25 cellular contexts compared by ENCODE assay signal in genomic region chr19:3115411-3115810, GRCh38. TPM values are rescaled to one million over a fixed set of nuclear protein-coding genes. Genes with fewer than 3 reads are reported as not detected.
DNase-seq lines count a peak whose midpoint lies in the region; ATAC-seq, FAIRE-seq and TF ChIP-seq lines count a peak whose summit lies in the region.
"Had no signal": no experiment of that assay in that cellular context is flagged by ENCODE, and none has a peak within 500 bp of the region (broad histone marks: within the 10 kb centered on the region; RNA-seq: fewer than 3 reads in every experiment).

No MANE protein-coding gene starts in this region.

- H3K4me3 Mint-ChIP-seq in stimulated activated memory B cell treated with anti-CD40 and anti-IgM and Interleukin-4, amounts not matched to agents 10 μg/mL and 1 μg/mL and 100 μg/mL, for 72 hours, result no peak overlapping the region
- H3K4me3 Mint-ChIP-seq: CD4-positive, CD25-positive, alpha-beta regulatory T cell; H9; HFFc6 had no signal

- no peak overlapping the region for H3K56ac ChIP-seq in H1 (replicated peaks; ENCODE audit: insufficient read length, low read depth, low read length)

- H3K4me3 ChIP-seq in right lobe of liver (no peak overlapping the region), HepG2 (replicated peaks in 1 of 3; ENCODE audit: insufficient read depth in 1 of 3, low read depth in 2 of 3, low read length in 3 of 3) (no peak overlapping the region), H7 (ENCODE audit: insufficient read depth, low read depth, low read length) (no peak overlapping the region), H1 (ENCODE audit: extremely low read depth in 1 of 4, insufficient read depth in 2 of 4, low read depth in 3 of 4, low read length in 4 of 4) (no peak overlapping the region)
- H3K4me3 ChIP-seq: SJCRH30 had no signal

- TF ChIP-seq EP300 in HepG2 (IDR thresholded peaks at IDR 0.05; ENCODE audit: low read depth in 2 of 2, low read length in 2 of 2), result no peak
- no peak for TF ChIP-seq EP300 in HepG2 (CRISPR knock-in tag; IDR thresholded peaks at IDR 0.05; ENCODE audit: borderline replicate concordance)
- no peak for TF ChIP-seq EP300 in H1 (IDR thresholded peaks at IDR 0.05; ENCODE audit: borderline replicate concordance in 1 of 2, low read depth in 2 of 2, low read length in 2 of 2)

- no peak overlapping the region for H2BK120ac ChIP-seq in H1 (replicated peaks; ENCODE audit: low read depth, low read length)

- peaks cover 3% of the 10 kb centered on the region; the same call in 1 of the 2 replicates for H3K79me1 ChIP-seq in H1 (ENCODE audit: low read depth, low read length)

- ATAC-seq in right lobe of liver, result no peak
- no peak for ATAC-seq in HepG2
- peak; percentile 4 for ATAC-seq in stimulated activated memory B cell treated with anti-CD40 and anti-IgM and Interleukin-4, amounts not matched to agents 10 μg/mL and 1 μg/mL and 100 μg/mL, for 72 hours

- 86% methylated on average over 12 of the region's 12 CpGs for WGBS in right lobe of liver (ENCODE audit: insufficient coverage, low coverage, low lambda C conversion rate, missing lambda C conversion rate)
- WGBS in HepG2 (ENCODE audit: low lambda C conversion rate), result 97% methylated on average over 12 of the region's 12 CpGs
- 83% methylated on average over 8 of the region's 12 CpGs; no CpG with 5 or more reads in 1 of the 2 experiments for WGBS in H1 (ENCODE audit: extremely low coverage in 1 of 2, insufficient coverage in 1 of 2, insufficient read length in 1 of 2, insufficient replicate concordance in 2 of 2, low coverage in 1 of 2, low lambda C conversion rate in 2 of 2, missing lambda C conversion rate in 1 of 2), 2 experiments

- DNase-seq in right lobe of liver, result peak in 2 of 3 donors; percentile 14 to 46
- DNase-seq in HepG2 (ENCODE audit: low spot score), result no peak
- DNase-seq in H7, result peak; percentile 75
- no peak for DNase-seq in H1 (ENCODE audit: low read depth in 1 of 2, low spot score in 2 of 2)
- DNase-seq in NCI-H1694 (lab: John Stamatoyannopoulos, UW), result no peak
- no peak for DNase-seq in stimulated activated CD4-positive, alpha-beta T cell treated with anti-CD3 and anti-CD28 coated beads, Interleukin-4, amount 100 ng/mL, for 1 hour
- DNase-seq: ACHN; CD4-positive, CD25-positive, alpha-beta regulatory T cell; DMS153; DND-41; HFFc6; NCI-H1092 treated with DMSO at 0.1 percent for 48 hours; NCI-H1436; NCI-H187 treated with DMSO at 0.1 percent for 48 hours; NCI-H2107; NCI-H524; NCI-H774; SJCRH30 had no signal

- no peaks in the 10 kb centered on the region for H3K4me1 ChIP-seq in right lobe of liver
- H3K4me1 ChIP-seq in HepG2 (ENCODE audit: insufficient read depth, low read length), result no peaks in the 10 kb centered on the region
- peaks cover 0 to 14% (median 6%) of the 10 kb centered on the region in 4 experiments; a peak in 3 of 7 replicates for H3K4me1 ChIP-seq in H1 (replicated peaks in 1 of 4; ENCODE audit: control insufficient read depth in 3 of 4, insufficient read depth in 4 of 4, low read length in 3 of 4)
- H3K4me1 ChIP-seq: SJCRH30 had no signal

- H3K9ac ChIP-seq in HepG2 (ENCODE audit: insufficient read depth, low read depth, low read length) (no peak overlapping the region), H1 (replicated peaks in 1 of 4; ENCODE audit: extremely low read depth in 1 of 4, low read depth in 3 of 4, low read length in 3 of 4) (no peak overlapping the region)
- H3K9ac ChIP-seq: KMS-11 had no signal

- peak overlapping the region; percentile 86 for H2BK5ac ChIP-seq in H1 (ENCODE audit: low read depth, low read length)

- H3K27ac Mint-ChIP-seq in stimulated activated memory B cell treated with anti-CD40 and anti-IgM and Interleukin-4, amounts not matched to agents 10 μg/mL and 1 μg/mL and 100 μg/mL, for 72 hours, result no peak overlapping the region
- H3K27ac Mint-ChIP-seq: CD4-positive, CD25-positive, alpha-beta regulatory T cell; H9; HFFc6 had no signal

- no peaks in the 10 kb centered on the region for H3K23me2 ChIP-seq in H1 (ENCODE audit: low read depth, low read length)

- TF ChIP-seq CTCF in right lobe of liver (IDR thresholded peaks at IDR 0.05), result no peak
- no peak for TF ChIP-seq CTCF in HepG2 (CRISPR knock-in tag; IDR thresholded peaks at IDR 0.05)
- TF ChIP-seq CTCF in H1 (IDR thresholded peaks at IDR 0.05; ENCODE audit: control extremely low read depth in 1 of 3, insufficient read depth in 1 of 3, low read depth in 1 of 3, low read length in 3 of 3), result no peak

- H3K79me2 ChIP-seq in HepG2 (ENCODE audit: insufficient read depth, low read length), result peaks cover 8% of the 10 kb centered on the region
- H3K79me2 ChIP-seq in H1 (ENCODE audit: control insufficient read depth in 1 of 2, insufficient read depth in 2 of 2, low read length in 2 of 2), result no peaks in the 10 kb centered on the region; a peak in 1 of 4 replicates

- TF ChIP-seq RAD21 in HepG2 (CRISPR knock-in tag; IDR thresholded peaks at IDR 0.05) (no peak), H1 (IDR thresholded peaks at IDR 0.05 in 1 of 2, conservative IDR thresholded peaks at IDR 0.05 in 1 of 2; ENCODE audit: low read depth in 2 of 2, low read length in 2 of 2) (no peak)

- no peak for FAIRE-seq in HepG2 (lab: Jason Lieb, UNC)
- no peak for FAIRE-seq in H1 (lab: Jason Lieb, UNC)
- FAIRE-seq: GM12892, GM19239, HTR-8/SVneo, RCC 7860 had no signal

- no peak overlapping the region for H3K14ac ChIP-seq in H1 (ENCODE audit: insufficient read length)

- no peak overlapping the region for H3K4ac ChIP-seq in H1 (replicated peaks; ENCODE audit: insufficient read length, low read depth, low read length)

- no peak overlapping the region for H2BK20ac ChIP-seq in H1 (ENCODE audit: low read length)

- H3K27ac ChIP-seq in right lobe of liver (no peak overlapping the region), HepG2 (ENCODE audit: extremely low read length, insufficient read depth, low read length) (no peak overlapping the region), H1 (ENCODE audit: low read depth, low read length) (no peak overlapping the region)
- H3K27ac ChIP-seq: KMS-11, SJCRH30 had no signal

- H3K27me3 ChIP-seq in right lobe of liver, result no peaks in the 10 kb centered on the region
- H3K27me3 ChIP-seq in HepG2 (ENCODE audit: control insufficient read depth in 1 of 2, insufficient read depth in 2 of 2, low read length in 2 of 2), result no peaks in the 10 kb centered on the region
- no peaks in the 10 kb centered on the region for H3K27me3 ChIP-seq in H7 (ENCODE audit: control insufficient read depth, insufficient read depth, low read length)
- peaks cover 0 to 2% (median 0%) of the 10 kb centered on the region in 4 experiments; a peak in 1 of 7 replicates for H3K27me3 ChIP-seq in H1 (replicated peaks in 1 of 4; ENCODE audit: control insufficient read depth in 3 of 4, extremely low read depth in 1 of 4, insufficient read depth in 3 of 4, low read length in 3 of 4)
- H3K27me3 ChIP-seq: SJCRH30 had no signal

- no peaks in the 10 kb centered on the region for H3K4me1 Mint-ChIP-seq in stimulated activated memory B cell treated with anti-CD40 and anti-IgM and Interleukin-4, amounts not matched to agents 10 μg/mL and 1 μg/mL and 100 μg/mL, for 72 hours

- no peak overlapping the region for H4K5ac ChIP-seq in H1 (ENCODE audit: insufficient read length, low read depth, low read length)

- intact Hi-C loops in right lobe of liver (cut with DNase I) (no loop called here), HepG2 (cut with micrococcal nuclease; ENCODE audit: unreplicated experiment) (no loop called here)

- no peaks in the 10 kb centered on the region for H3K9me3 Mint-ChIP-seq in stimulated activated memory B cell treated with anti-CD40 and anti-IgM and Interleukin-4, amounts not matched to agents 10 μg/mL and 1 μg/mL and 100 μg/mL, for 72 hours
- H3K9me3 Mint-ChIP-seq: CD4-positive, CD25-positive, alpha-beta regulatory T cell; H9; HFFc6 had no signal

- H2AFZ ChIP-seq in HepG2 (ENCODE audit: low read length) (no peak overlapping the region), H1 (ENCODE audit: low read length) (no peak overlapping the region)

- H4K91ac ChIP-seq in H1 (replicated peaks; ENCODE audit: insufficient read length, low read length), result no peak overlapping the region

- CTCF ChIA-PET in HepG2 (lab: Yijun Ruan, JAX; ENCODE audit: low intra/inter-chr PET ratio, low total read pairs) (no interaction called here), H1 (lab: Charles Lee; ENCODE audit: partially characterized antibody) (interaction anchor here (2.2 to 6.4 kb wide), 5 partner anchors 10 to 153 kb away, joined by 10 to 41 read pairs (median 23); no protein-coding TSS in a partner anchor)

- H3K9me3 ChIP-seq in right lobe of liver, result no peaks in the 10 kb centered on the region
- H3K9me3 ChIP-seq in HepG2 (ENCODE audit: low read length), result no peaks in the 10 kb centered on the region
- H3K9me3 ChIP-seq in H1 (ENCODE audit: insufficient read depth in 2 of 2, low read depth in 1 of 2, low read length in 1 of 2), result no peaks in the 10 kb centered on the region
- H3K9me3 ChIP-seq: SJCRH30 had no signal

- H2BK12ac ChIP-seq in H1 (ENCODE audit: low read depth, low read length), result no peak overlapping the region

- no peak overlapping the region for H3K4me2 ChIP-seq in HepG2 (ENCODE audit: low read depth, low read length)
- H3K4me2 ChIP-seq in H1 (ENCODE audit: insufficient read depth in 1 of 2, low read depth in 2 of 2, low read length in 2 of 2), result no peak overlapping the region
- H3K4me2 ChIP-seq: KMS-11 had no signal

- H3K36me3 Mint-ChIP-seq in stimulated activated memory B cell treated with anti-CD40 and anti-IgM and Interleukin-4, amounts not matched to agents 10 μg/mL and 1 μg/mL and 100 μg/mL, for 72 hours, result no peaks in the 10 kb centered on the region
- H3K36me3 Mint-ChIP-seq: CD4-positive, CD25-positive, alpha-beta regulatory T cell had no signal

- 0 out of 2 replicates have a peak overlapping the region, but pooled peaks have one; percentile 24 for H2AK5ac ChIP-seq in H1 (ENCODE audit: low read depth, low read length)

- POLR2A ChIA-PET in HepG2 (lab: Yijun Ruan, JAX), result no interaction called here
- POLR2A ChIA-PET in H1 (lab: Charles Lee; ENCODE audit: partially characterized antibody), result no interaction called here

- in situ Hi-C loops in HepG2 (cut with HindIII; ENCODE audit: extremely low pct_ligation_motif_present, low pct_unique_long_range_greater_than_20kb), result no loop called here

- H4K20me1 ChIP-seq in HepG2 (ENCODE audit: insufficient read depth, low read length) (peaks cover 5% of the 10 kb centered on the region; the same call in 1 of the 2 replicates), H1 (replicated peaks in 1 of 2; ENCODE audit: control insufficient read depth in 1 of 2, insufficient read depth in 2 of 2, low read length in 2 of 2) (peaks cover 1 to 5% of the 10 kb centered on the region in 2 experiments)

- BruUV-seq in HepG2 (replicated peaks; lab: Mats Ljungman, UMichigan), result no TSS peak

- H3K18ac ChIP-seq in H1 (ENCODE audit: extremely low read depth, low read length), result no peak overlapping the region

- no peak overlapping the region for H3K23ac ChIP-seq in H1 (ENCODE audit: insufficient read length)

- no peaks in the 10 kb centered on the region for H3K27me3 Mint-ChIP-seq in stimulated activated memory B cell treated with anti-CD40 and anti-IgM and Interleukin-4, amounts not matched to agents 10 μg/mL and 1 μg/mL and 100 μg/mL, for 72 hours
- H3K27me3 Mint-ChIP-seq: CD4-positive, CD25-positive, alpha-beta regulatory T cell had no signal

- H2BK15ac ChIP-seq in H1 (ENCODE audit: low read length), result no peak overlapping the region

- no peak overlapping the region for H4K8ac ChIP-seq in H1 (ENCODE audit: extremely low read depth, insufficient read depth, low read length)

- TF ChIP-seq POLR2A in right lobe of liver (IDR thresholded peaks at IDR 0.05), result no peak
- no peak for TF ChIP-seq POLR2A in HepG2 (IDR thresholded peaks at IDR 0.05; ENCODE audit: insufficient read depth in 1 of 2, low read depth in 2 of 2, low read length in 2 of 2)
- no peak for TF ChIP-seq POLR2A in H1 (IDR thresholded peaks at IDR 0.05; ENCODE audit: control extremely low read depth in 1 of 2, low read depth in 2 of 2, low read length in 2 of 2)

- H3K36me3 ChIP-seq in right lobe of liver (peaks cover 0 to 20% (median 3%) of the 10 kb centered on the region in 4 donors), HepG2 (replicated peaks in 1 of 2; ENCODE audit: control insufficient read depth in 1 of 2, insufficient read depth in 2 of 2, low read length in 2 of 2) (peaks cover 9 to 23% of the 10 kb centered on the region in 2 experiments; a peak in 4 of 5 replicates), H7 (replicated peaks; ENCODE audit: control insufficient read depth, insufficient read depth, low read length) (no peaks in the 10 kb centered on the region; the same call in 1 of the 2 replicates), H1 (ENCODE audit: control insufficient read depth in 2 of 4, insufficient read depth in 4 of 4, low read length in 3 of 4) (no peaks in the 10 kb centered on the region)
- H3K36me3 ChIP-seq: SJCRH30 had no signal

RNA-seq across cellular contexts. Expression of gene GNA15, which starts 20.4 kb away (rescaled TPM):
- total RNA-seq in right lobe of liver, result 1 to 10 TPM in 2 of 6 experiments, under 1 TPM in 4; 0.31 to 3.9 (median 0.83) TPM
- total RNA-seq in HepG2 (2016; rRNA removed; fragmentation: Illumina TruSeq; extraction: Trizol), result not detected in 2 replicates
- not detected in 2 replicates for total RNA-seq in HepG2 (2016; cell fraction: cytosol; rRNA removed; fragmentation: Illumina TruSeq; extraction: Trizol; ENCODE audit: low read depth)
- total RNA-seq in HepG2 (2016; cell fraction: insoluble cytoplasmic fraction; rRNA removed; fragmentation: Illumina TruSeq; extraction: Trizol), result not detected in 2 replicates
- total RNA-seq in HepG2 (2016; cell fraction: membrane; rRNA removed; fragmentation: Illumina TruSeq; extraction: Trizol), result not detected in 2 replicates
- total RNA-seq in HepG2 (2016; cell fraction: nucleus; rRNA removed; fragmentation: Illumina TruSeq; extraction: Trizol), result not detected in 2 replicates
- polyA plus RNA-seq in HepG2 (2011; rRNA removed), result not detected in 2 replicates
- 0.04 TPM in 1 of 2 replicates, not detected in the other for polyA plus RNA-seq in HepG2 (2011; cell fraction: cytosol; rRNA removed)
- polyA plus RNA-seq in HepG2 (2011; cell fraction: nucleus; rRNA removed), result not detected in 2 replicates
- not detected in 2 replicates for polyA plus RNA-seq in HepG2 (2012)
- not detected in 2 replicates for polyA plus RNA-seq in HepG2 (2016; cell fraction: cytosol; fragmentation: Illumina TruSeq; extraction: Trizol; ENCODE audit: low read depth)
- not detected in 2 replicates for polyA plus RNA-seq in HepG2 (2016; cell fraction: insoluble cytoplasmic fraction; fragmentation: Illumina TruSeq; extraction: Trizol; ENCODE audit: low read depth)
- 0.08 TPM in 1 of 2 replicates, not detected in the other for polyA plus RNA-seq in HepG2 (2016; cell fraction: membrane; fragmentation: Illumina TruSeq; extraction: Trizol; ENCODE audit: low read depth)
- 0.22 TPM in 1 of 2 replicates, not detected in the other for polyA plus RNA-seq in HepG2 (2016; cell fraction: nucleus; fragmentation: Illumina TruSeq; extraction: Trizol; ENCODE audit: insufficient read depth, low read depth)
- polyA minus RNA-seq in HepG2 (2011; rRNA and poly(A)+ RNA removed; ENCODE audit: low replicate concordance), result 0.10 and 0.61 TPM in 2 replicates
- polyA minus RNA-seq in HepG2 (2011; cell fraction: cytosol; rRNA and poly(A)+ RNA removed), result not detected in 2 replicates
- not detected in 2 replicates for polyA minus RNA-seq in HepG2 (2011; cell fraction: nucleus; rRNA and poly(A)+ RNA removed)
- total RNA-seq in H7 (2014; rRNA removed; shearing (Covaris generic)), result not detected in 2 replicates
- 0.25 and 0.26 TPM in 2 replicates for total RNA-seq in H1 (2021; fragmentation: NEBNext Ultra II Directional; extraction: Animal tissue kit (Norgen Biotek cat#: 25700))
- polyA plus RNA-seq in H1 (2011; rRNA removed), result 0.36 and 0.45 TPM in 2 replicates
- polyA plus RNA-seq in H1 (2011; cell fraction: cytosol; rRNA removed), result 0.61 TPM
- polyA plus RNA-seq in H1 (2011; cell fraction: nucleus; rRNA removed), result 0.16 TPM
- 0.13 to 0.46 TPM (median 0.29 TPM) in 3 of 4 replicates, not detected in the other for polyA plus RNA-seq in H1 (2012, experiment 1 of 2)
- 0.14 TPM for polyA plus RNA-seq in H1 (2012, experiment 2 of 2)
- polyA plus RNA-seq in H1 (2013, experiment 1 of 2), result 0.36 TPM
- polyA plus RNA-seq in H1 (2013, experiment 2 of 2), result 0.40 TPM
- polyA minus RNA-seq in H1 (2011; rRNA and poly(A)+ RNA removed), result 0.07 and 0.13 TPM in 2 replicates
- not detected for polyA minus RNA-seq in H1 (2011; cell fraction: cytosol; rRNA and poly(A)+ RNA removed)
- not detected for polyA minus RNA-seq in H1 (2011; cell fraction: nucleus; rRNA and poly(A)+ RNA removed)
- total RNA-seq: H9, HFFc6 had no signal

RNA-seq across cellular contexts. Expression of gene GNA11, which starts 21.2 kb away (rescaled TPM):
- total RNA-seq in right lobe of liver (10 to 100 TPM; 19.5 to 28.0 (median 22.4) TPM), HepG2 (2016; rRNA removed; fragmentation: Illumina TruSeq; extraction: Trizol) (18.8 and 26.8 TPM in 2 replicates)
- 4.5 and 5.5 TPM in 2 replicates for total RNA-seq in HepG2 (2016; cell fraction: cytosol; rRNA removed; fragmentation: Illumina TruSeq; extraction: Trizol; ENCODE audit: low read depth)
- total RNA-seq in HepG2 (2016; cell fraction: insoluble cytoplasmic fraction; rRNA removed; fragmentation: Illumina TruSeq; extraction: Trizol), result 16.2 and 28.2 TPM in 2 replicates
- total RNA-seq in HepG2 (2016; cell fraction: membrane; rRNA removed; fragmentation: Illumina TruSeq; extraction: Trizol), result 20.2 and 20.3 TPM in 2 replicates
- total RNA-seq in HepG2 (2016; cell fraction: nucleus; rRNA removed; fragmentation: Illumina TruSeq; extraction: Trizol), result 13.2 and 15.8 TPM in 2 replicates
- polyA plus RNA-seq in HepG2 (2011; rRNA removed) (16.0 and 16.8 TPM in 2 replicates), H1 (2011; rRNA removed) (6.2 and 13.6 TPM in 2 replicates)
- 18.0 and 19.4 TPM in 2 replicates for polyA plus RNA-seq in HepG2 (2011; cell fraction: cytosol; rRNA removed)
- 24.5 and 30.8 TPM in 2 replicates for polyA plus RNA-seq in HepG2 (2011; cell fraction: nucleus; rRNA removed)
- polyA plus RNA-seq in HepG2 (2012), result 21.5 and 25.5 TPM in 2 replicates
- polyA plus RNA-seq in HepG2 (2016; cell fraction: cytosol; fragmentation: Illumina TruSeq; extraction: Trizol; ENCODE audit: low read depth), result 4.2 and 4.6 TPM in 2 replicates
- 25.9 and 33.9 TPM in 2 replicates for polyA plus RNA-seq in HepG2 (2016; cell fraction: insoluble cytoplasmic fraction; fragmentation: Illumina TruSeq; extraction: Trizol; ENCODE audit: low read depth)
- 14.1 and 15.9 TPM in 2 replicates for polyA plus RNA-seq in HepG2 (2016; cell fraction: membrane; fragmentation: Illumina TruSeq; extraction: Trizol; ENCODE audit: low read depth)
- 31.1 and 31.9 TPM in 2 replicates for polyA plus RNA-seq in HepG2 (2016; cell fraction: nucleus; fragmentation: Illumina TruSeq; extraction: Trizol; ENCODE audit: insufficient read depth, low read depth)
- 36.6 and 52.6 TPM in 2 replicates for polyA minus RNA-seq in HepG2 (2011; rRNA and poly(A)+ RNA removed; ENCODE audit: low replicate concordance)
- polyA minus RNA-seq in HepG2 (2011; cell fraction: cytosol; rRNA and poly(A)+ RNA removed), result 10.8 and 16.8 TPM in 2 replicates
- polyA minus RNA-seq in HepG2 (2011; cell fraction: nucleus; rRNA and poly(A)+ RNA removed), result 6.7 and 7.1 TPM in 2 replicates
- 30.0 and 35.0 TPM in 2 replicates for total RNA-seq in H7 (2014; rRNA removed; shearing (Covaris generic))
- 19.9 and 21.1 TPM in 2 replicates for total RNA-seq in H1 (2021; fragmentation: NEBNext Ultra II Directional; extraction: Animal tissue kit (Norgen Biotek cat#: 25700))
- 10.8 TPM for polyA plus RNA-seq in H1 (2011; cell fraction: cytosol; rRNA removed)
- polyA plus RNA-seq in H1 (2011; cell fraction: nucleus; rRNA removed), result 19.0 TPM
- polyA plus RNA-seq in H1 (2012, experiment 1 of 2), result 13.5 to 20.6 TPM (median 17.0 TPM) in 4 replicates
- 13.5 TPM for polyA plus RNA-seq in H1 (2012, experiment 2 of 2)
- 18.3 TPM for polyA plus RNA-seq in H1 (2013, experiment 1 of 2)
- polyA plus RNA-seq in H1 (2013, experiment 2 of 2), result 17.5 TPM
- polyA minus RNA-seq in H1 (2011; rRNA and poly(A)+ RNA removed), result 4.9 and 7.8 TPM in 2 replicates
- 10.4 TPM for polyA minus RNA-seq in H1 (2011; cell fraction: cytosol; rRNA and poly(A)+ RNA removed)
- 6.6 TPM for polyA minus RNA-seq in H1 (2011; cell fraction: nucleus; rRNA and poly(A)+ RNA removed)

RNA-seq across cellular contexts. Expression of gene TLE5, which starts 53.1 kb away (rescaled TPM):
- total RNA-seq in right lobe of liver (100 to 1,000 TPM; 119 to 198 (median 152) TPM), HepG2 (2016; rRNA removed; fragmentation: Illumina TruSeq; extraction: Trizol) (51.6 and 62.8 TPM in 2 replicates)
- 148 and 187 TPM in 2 replicates for total RNA-seq in HepG2 (2016; cell fraction: cytosol; rRNA removed; fragmentation: Illumina TruSeq; extraction: Trizol; ENCODE audit: low read depth)
- 41.9 and 63.2 TPM in 2 replicates for total RNA-seq in HepG2 (2016; cell fraction: insoluble cytoplasmic fraction; rRNA removed; fragmentation: Illumina TruSeq; extraction: Trizol)
- 155 and 189 TPM in 2 replicates for total RNA-seq in HepG2 (2016; cell fraction: membrane; rRNA removed; fragmentation: Illumina TruSeq; extraction: Trizol)
- 29.0 and 32.6 TPM in 2 replicates for total RNA-seq in HepG2 (2016; cell fraction: nucleus; rRNA removed; fragmentation: Illumina TruSeq; extraction: Trizol)
- polyA plus RNA-seq in HepG2 (2011; rRNA removed) (189 and 246 TPM in 2 replicates), H1 (2011; rRNA removed) (285 and 392 TPM in 2 replicates)
- 170 and 253 TPM in 2 replicates for polyA plus RNA-seq in HepG2 (2011; cell fraction: cytosol; rRNA removed)
- 312 and 359 TPM in 2 replicates for polyA plus RNA-seq in HepG2 (2011; cell fraction: nucleus; rRNA removed)
- polyA plus RNA-seq in HepG2 (2012), result 157 and 182 TPM in 2 replicates
- polyA plus RNA-seq in HepG2 (2016; cell fraction: cytosol; fragmentation: Illumina TruSeq; extraction: Trizol; ENCODE audit: low read depth), result 365 and 380 TPM in 2 replicates
- polyA plus RNA-seq in HepG2 (2016; cell fraction: insoluble cytoplasmic fraction; fragmentation: Illumina TruSeq; extraction: Trizol; ENCODE audit: low read depth), result 90.9 and 108 TPM in 2 replicates
- polyA plus RNA-seq in HepG2 (2016; cell fraction: membrane; fragmentation: Illumina TruSeq; extraction: Trizol; ENCODE audit: low read depth), result 308 and 330 TPM in 2 replicates
- 105 and 117 TPM in 2 replicates for polyA plus RNA-seq in HepG2 (2016; cell fraction: nucleus; fragmentation: Illumina TruSeq; extraction: Trizol; ENCODE audit: insufficient read depth, low read depth)
- polyA minus RNA-seq in HepG2 (2011; rRNA and poly(A)+ RNA removed; ENCODE audit: low replicate concordance), result 213 and 462 TPM in 2 replicates
- 159 and 180 TPM in 2 replicates for polyA minus RNA-seq in HepG2 (2011; cell fraction: cytosol; rRNA and poly(A)+ RNA removed)
- polyA minus RNA-seq in HepG2 (2011; cell fraction: nucleus; rRNA and poly(A)+ RNA removed), result 36.2 and 46.2 TPM in 2 replicates
- 300 and 386 TPM in 2 replicates for total RNA-seq in H7 (2014; rRNA removed; shearing (Covaris generic))
- total RNA-seq in H1 (2021; fragmentation: NEBNext Ultra II Directional; extraction: Animal tissue kit (Norgen Biotek cat#: 25700)), result 187 and 197 TPM in 2 replicates
- 228 TPM for polyA plus RNA-seq in H1 (2011; cell fraction: cytosol; rRNA removed)
- polyA plus RNA-seq in H1 (2011; cell fraction: nucleus; rRNA removed), result 492 TPM
- polyA plus RNA-seq in H1 (2012, experiment 1 of 2), result 186 to 340 TPM (median 248 TPM) in 4 replicates
- 326 TPM for polyA plus RNA-seq in H1 (2012, experiment 2 of 2)
- polyA plus RNA-seq in H1 (2013, experiment 1 of 2), result 164 TPM
- 162 TPM for polyA plus RNA-seq in H1 (2013, experiment 2 of 2)
- polyA minus RNA-seq in H1 (2011; rRNA and poly(A)+ RNA removed), result 155 and 179 TPM in 2 replicates
- 203 TPM for polyA minus RNA-seq in H1 (2011; cell fraction: cytosol; rRNA and poly(A)+ RNA removed)
- 91.6 TPM for polyA minus RNA-seq in H1 (2011; cell fraction: nucleus; rRNA and poly(A)+ RNA removed)

Comparison
In these comparisons a context has a peak if more than half of its experiments do, and no peak if none do; other contexts are left out.
1. DNase-seq: peak in right lobe of liver (2 of 3) and H7 (single experiment); none in HepG2 (single experiment), H1 (0 of 2), NCI-H1694 (single experiment) and stimulated activated CD4-positive, alpha-beta T cell treated with anti-CD3 and anti-CD28 coated beads, Interleukin-4, amount 100 ng/mL, for 1 hour (single experiment).